8 cellular contexts compared by ENCODE assay signal in genomic region chr4:16227462-16227868, GRCh38. TPM values are rescaled to one million over a fixed set of nuclear protein-coding genes. Genes with fewer than 3 reads are reported as not detected.
DNase-seq lines count a peak whose midpoint lies in the region; ATAC-seq and TF ChIP-seq lines count a peak whose summit lies in the region.

No MANE protein-coding gene starts in this region.

- no peaks in the 10 kb centered on the region for H3K36me3 ChIP-seq in ES-I3 (ENCODE audit: insufficient read depth, low read length)

- no peaks in the 10 kb centered on the region for H3K36me3 Mint-ChIP-seq in naive thymus-derived CD8-positive, alpha-beta T cell

- no peaks in the 10 kb centered on the region for H3K9me3 Mint-ChIP-seq in naive thymus-derived CD8-positive, alpha-beta T cell

- TF ChIP-seq CTCF in fibroblast of mammary gland (conservative IDR thresholded peaks at IDR 0.05; ENCODE audit: control insufficient read depth, insufficient read depth, low read depth, low read length), result no peak

- no peaks in the 10 kb centered on the region for H3K9me3 ChIP-seq in ES-I3 (ENCODE audit: control insufficient read depth, insufficient read depth, low read length)

- ATAC-seq in HG03354 (IDR thresholded peaks at IDR 0.05; ENCODE audit: poor library complexity, severe bottlenecking, unreplicated experiment), result peak; percentile 6
- peak; percentile 8 to 38 for ATAC-seq in naive thymus-derived CD8-positive, alpha-beta T cell
- ATAC-seq in activated CD4-positive, CD25-positive, alpha-beta regulatory T cell treated with anti-CD3 and anti-CD28 coated beads, Interleukin-2, amount 50 U/mL, for 24 hours, result no peak

- peaks cover 22% of the 10 kb centered on the region; the same call in 1 of the 2 replicates for H3K4me1 ChIP-seq in ES-I3 (ENCODE audit: insufficient read depth, low read length)

- peak overlapping the region; percentile 77 for H3K9ac ChIP-seq in ES-I3 (ENCODE audit: low read depth, low read length)

- peak overlapping the region; percentile 79 for H3K4me3 ChIP-seq in fibroblast of mammary gland (ENCODE audit: control insufficient read depth, low read depth, low read length)

- peak overlapping the region; percentile 92 to 98 (median 97) for H3K27ac Mint-ChIP-seq in naive thymus-derived CD8-positive, alpha-beta T cell

- peak; percentile 4 for DNase-seq in activated CD4-positive, alpha-beta T cell treated with anti-CD3 and anti-CD28 coated beads, Interleukin-2, amount 50 U/mL, for 1 hour
- peak; percentile 49 for DNase-seq in fibroblast of mammary gland (ENCODE audit: low read depth)
- DNase-seq in naive thymus-derived CD8-positive, alpha-beta T cell, result peak; percentile 6 to 64 (median 32)
- DNase-seq in NCI-H345 treated with DMSO at 0.1 percent for 48 hours (lab: John Stamatoyannopoulos, UW; ENCODE audit: unreplicated experiment), result no peak
- DNase-seq in occipital lobe (lab: John Stamatoyannopoulos, UW), result no peak

- peak overlapping the region; percentile 82 to 97 (median 92) for H3K4me3 Mint-ChIP-seq in naive thymus-derived CD8-positive, alpha-beta T cell

- POLR2A ChIA-PET in naive thymus-derived CD8-positive, alpha-beta T cell (lab: Charles Lee), result interaction anchor here (1.1 to 1.7 kb wide), 3 partner anchors 14 to 572 kb away, joined by 3 to 8 read pairs (median 3); partner anchors contain the start of genes FAM200B and FBXL5

- H3K4me1 Mint-ChIP-seq in naive thymus-derived CD8-positive, alpha-beta T cell, result peaks cover 26 to 70% (median 55%) of the 10 kb centered on the region in 4 donors

- H3K27me3 Mint-ChIP-seq in naive thymus-derived CD8-positive, alpha-beta T cell, result no peaks in the 10 kb centered on the region

RNA-seq across cellular contexts. Expression of gene TAPT1, which starts 1.2 kb away (rescaled TPM):
- 10 to 100 TPM; 74.1 to 75.0 TPM for total RNA-seq in naive thymus-derived CD8-positive, alpha-beta T cell
- polyA plus RNA-seq in naive thymus-derived CD8-positive, alpha-beta T cell, result 10 to 100 TPM; 15.7 to 26.3 (median 26.1) TPM
- total RNA-seq in occipital lobe, result 62.7 TPM

Comparison
In these comparisons a context has a peak if more than half of its experiments do, and no peak if none do; other contexts are left out.
1. ATAC-seq: peak in HG03354 (single experiment) and naive thymus-derived CD8-positive, alpha-beta T cell (2 of 2); none in activated CD4-positive, CD25-positive, alpha-beta regulatory T cell treated with anti-CD3 and anti-CD28 coated beads, Interleukin-2, amount 50 U/mL, for 24 hours (0 of 2).
2. DNase-seq: peak in activated CD4-positive, alpha-beta T cell treated with anti-CD3 and anti-CD28 coated beads, Interleukin-2, amount 50 U/mL, for 1 hour (single experiment), fibroblast of mammary gland (single experiment) and naive thymus-derived CD8-positive, alpha-beta T cell (10 of 10); none in NCI-H345 treated with DMSO at 0.1 percent for 48 hours (single experiment) and occipital lobe (single experiment).